In the genomic region with DNA sequence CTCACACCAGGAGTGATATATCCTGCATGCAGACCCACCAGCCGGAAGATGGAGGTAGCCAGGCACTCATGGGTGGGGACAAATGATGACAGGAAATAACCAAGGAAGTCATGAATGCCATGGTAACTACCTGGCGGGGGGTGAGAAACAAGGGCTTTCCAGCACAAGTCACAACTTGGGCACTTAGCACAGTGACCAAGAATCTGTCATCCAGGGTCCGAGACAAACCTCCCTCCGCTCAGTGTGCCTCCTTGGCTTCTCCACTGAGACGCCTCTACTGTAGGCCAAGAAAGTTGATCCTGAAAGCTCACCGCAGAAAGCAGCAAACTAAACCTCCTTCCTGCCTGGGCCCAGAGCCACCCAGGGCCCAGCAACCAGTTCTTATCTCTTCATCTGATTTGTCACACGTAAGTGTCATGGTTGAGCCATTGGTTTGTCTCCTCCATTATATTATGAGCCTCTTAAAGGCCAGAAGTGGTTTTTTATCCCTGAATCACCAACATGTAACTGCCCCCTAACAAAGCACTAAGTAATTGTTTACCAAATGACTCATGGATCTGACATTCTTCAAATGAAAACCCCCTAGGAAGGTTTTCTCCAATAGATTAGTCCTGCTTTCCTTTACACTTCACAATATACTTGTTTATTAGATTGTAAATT, we compare ENCODE assay signal across 1 cellular context.
TF ChIP-seq lines count a peak whose summit lies in the region.

No MANE protein-coding gene starts in this region.

TF ChIP-seq in HEK293, 187 proteins besides CTCF, POLR2A, EP300 and RAD21 (continued from another document):
- TF ChIP-seq ZNF311 (tag by site-specific recombination; IDR thresholded peaks at IDR 0.05; ENCODE audit: borderline replicate concordance) = no peak
- TF ChIP-seq ZFP3 (tag by site-specific recombination; IDR thresholded peaks at IDR 0.05; ENCODE audit: low read depth) = no peak
- no peak for TF ChIP-seq ZNF350 (tag by site-specific recombination; IDR thresholded peaks at IDR 0.05)
- TF ChIP-seq, protein P1, sequence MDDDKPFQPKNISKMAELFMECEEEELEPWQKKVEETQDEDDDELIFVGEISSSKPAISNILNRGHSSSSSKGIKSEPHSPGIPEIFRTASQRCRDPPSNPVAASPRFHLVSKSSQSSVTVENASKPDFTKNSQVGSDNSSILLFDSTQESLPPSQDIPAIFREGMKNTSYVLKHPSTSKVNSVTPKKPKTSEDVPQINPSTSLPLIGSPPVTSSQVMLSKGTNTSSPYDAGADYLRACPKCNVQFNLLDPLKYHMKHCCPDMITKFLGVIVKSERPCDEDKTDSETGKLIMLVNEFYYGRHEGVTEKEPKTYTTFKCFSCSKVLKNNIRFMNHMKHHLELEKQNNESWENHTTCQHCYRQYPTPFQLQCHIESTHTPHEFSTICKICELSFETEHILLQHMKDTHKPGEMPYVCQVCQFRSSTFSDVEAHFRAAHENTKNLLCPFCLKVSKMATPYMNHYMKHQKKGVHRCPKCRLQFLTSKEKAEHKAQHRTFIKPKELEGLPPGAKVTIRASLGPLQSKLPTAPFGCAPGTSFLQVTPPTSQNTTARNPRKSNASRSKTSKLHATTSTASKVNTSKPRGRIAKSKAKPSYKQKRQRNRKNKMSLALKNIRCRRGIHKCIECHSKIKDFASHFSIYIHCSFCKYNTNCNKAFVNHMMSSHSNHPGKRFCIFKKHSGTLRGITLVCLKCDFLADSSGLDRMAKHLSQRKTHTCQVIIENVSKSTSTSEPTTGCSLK (tag by site-specific recombination; IDR thresholded peaks at IDR 0.05) = no peak
- TF ChIP-seq REPIN1 (tag by site-specific recombination; IDR thresholded peaks at IDR 0.05; ENCODE audit: low read depth) = no peak
- TF ChIP-seq ZNF2 (tag by site-specific recombination; IDR thresholded peaks at IDR 0.05) = peak; percentile 80
- TF ChIP-seq OSR2 (tag by site-specific recombination; IDR thresholded peaks at IDR 0.05) = peak; percentile 97
- no peak for TF ChIP-seq ZIC2 (tag by site-specific recombination; IDR thresholded peaks at IDR 0.05)
- TF ChIP-seq ZNF555 (tag by site-specific recombination; conservative IDR thresholded peaks at IDR 0.05) = no peak
- peak; percentile 28; the same call in 1 of the 2 replicates for TF ChIP-seq ZNF18 (tag by site-specific recombination; IDR thresholded peaks at IDR 0.05)
TF ChIP-seq in HEK293: peak in this region for 79.
